In genomic region chr5:457195-457961, GRCh38 we compare ENCODE assay signal across 24 cellular contexts. TPM values are rescaled to one million over a fixed set of nuclear protein-coding genes. Genes with fewer than 3 reads are reported as not detected.
DNase-seq lines count a peak whose midpoint lies in the region; ATAC-seq and TF ChIP-seq lines count a peak whose summit lies in the region.
"Had no signal": no experiment of that assay in that cellular context is flagged by ENCODE, and none has a peak within 500 bp of the region (broad histone marks: within the 10 kb centered on the region; RNA-seq: fewer than 3 reads in every experiment).

No MANE protein-coding gene starts in this region.

- WGBS in neuronal stem cell (ENCODE audit: extremely low coverage in 2 of 2, insufficient read length in 2 of 2, insufficient replicate concordance in 1 of 2), 2 donors, result no CpG with 5 or more reads among the region's 19 CpGs
- WGBS in aorta, 2 donors, result 88 to 92% methylated on average over 19 of the region's 19 CpGs

- H3K36me3 Mint-ChIP-seq in chondrocyte (ENCODE audit: low read depth), result peaks cover 41% of the 10 kb centered on the region

- intact Hi-C loops in aorta (cut with DNase I), result no loop called here

- H4K91ac ChIP-seq in neuronal stem cell (ENCODE audit: low read depth, low read length, poor library complexity), result no peak overlapping the region

- H3K36me3 ChIP-seq in neuronal stem cell (replicated peaks in 1 of 2; ENCODE audit: control insufficient read depth in 2 of 2, insufficient read depth in 2 of 2, low read length in 2 of 2), result peaks cover 47 to 94% of the 10 kb centered on the region in 2 donors
- H3K36me3 ChIP-seq in aorta (ENCODE audit: control insufficient read depth in 1 of 2, insufficient read depth in 2 of 2, low read length in 1 of 2), result peaks cover 0 to 15% of the 10 kb centered on the region in 2 donors

- H3K4me2 ChIP-seq in neuronal stem cell (ENCODE audit: insufficient read depth, low read length, poor library complexity, severe bottlenecking), result no peak overlapping the region

- no peak overlapping the region for H2BK12ac ChIP-seq in neuronal stem cell (ENCODE audit: low read length)

- peak overlapping the region; percentile 34 for H3K9ac ChIP-seq in neuronal stem cell (ENCODE audit: low read depth, low read length, poor library complexity)

- no peak overlapping the region for H2BK5ac ChIP-seq in neuronal stem cell (ENCODE audit: low read length)

- H3K27me3 Mint-ChIP-seq in chondrocyte (ENCODE audit: low read depth), result no peaks in the 10 kb centered on the region
- H3K27me3 Mint-ChIP-seq: CD4-positive, alpha-beta memory T cell; central memory CD8-positive, alpha-beta T cell had no signal

- H3K4me1 ChIP-seq in neuronal stem cell (ENCODE audit: control insufficient read depth in 2 of 2, insufficient read depth in 1 of 2, low read depth in 1 of 2, low read length in 2 of 2), result peaks cover 0 to 7% of the 10 kb centered on the region in 2 donors
- H3K4me1 ChIP-seq in aorta (ENCODE audit: control insufficient read depth in 1 of 2, insufficient read depth in 2 of 2, low read length in 2 of 2), result no peaks in the 10 kb centered on the region
- H3K4me1 ChIP-seq: ascending aorta, lower lobe of right lung, psoas muscle had no signal

- H3K9me3 ChIP-seq in neuronal stem cell (replicated peaks in 1 of 2; ENCODE audit: control insufficient read depth in 2 of 2, insufficient read depth in 1 of 2, low read depth in 1 of 2, low read length in 2 of 2) (peaks cover 6 to 21% of the 10 kb centered on the region in 2 donors), aorta (ENCODE audit: control insufficient read depth, low read length) (no peaks in the 10 kb centered on the region)
- H3K9me3 ChIP-seq: thyroid gland had no signal

- H3K27ac ChIP-seq in neuronal stem cell (replicated peaks; ENCODE audit: low read length), result no peak overlapping the region
- H3K27ac ChIP-seq in aorta (ENCODE audit: low read depth in 1 of 2, low read length in 2 of 2), result no peak overlapping the region
- H3K27ac ChIP-seq: ascending aorta, HL-60, lower lobe of right lung, psoas muscle, thyroid gland had no signal

- H3K79me1 ChIP-seq in neuronal stem cell (ENCODE audit: low read depth, low read length), result peaks cover 11% of the 10 kb centered on the region

- ATAC-seq in aorta (ENCODE audit: low FRiP score), result no peak
- no peak for ATAC-seq in HG02798 (IDR thresholded peaks at IDR 0.05; ENCODE audit: poor library complexity, unreplicated experiment)
- ATAC-seq: lower lobe of right lung; psoas muscle; stimulated activated naive CD8-positive, alpha-beta T cell treated with anti-CD3 and anti-CD28 coated beads, Interleukin-15, Interleukin-2, amounts not matched to agents 100 U/mL and 50 U/mL, for 24 hours had no signal

- no peak overlapping the region for H4K8ac ChIP-seq in neuronal stem cell (ENCODE audit: low read depth, low read length)

- H3K4me1 Mint-ChIP-seq in chondrocyte (ENCODE audit: low read depth), result peaks cover 9% of the 10 kb centered on the region
- H3K4me1 Mint-ChIP-seq: neural crest cell had no signal

- no peak for TF ChIP-seq CTCF in chondrocyte (IDR thresholded peaks at IDR 0.05)

- peak; percentile 3 for DNase-seq in stimulated activated CD4-positive, alpha-beta T cell treated with anti-CD3 and anti-CD28 coated beads, Interleukin-4, amount 100 ng/mL, for 1 hour
- no peak for DNase-seq in stimulated activated CD4-positive, alpha-beta T cell treated with anti-CD3 and anti-CD28 coated beads, Interleukin-15, amount 100 ng/mL, for 24 hours
- DNase-seq in chondrocyte (ENCODE audit: low spot score) (peak; percentile 84), neuronal stem cell (ENCODE audit: low spot score) (no peak), aorta (peak; percentile 40 to 63), NCI-H1048 (lab: John Stamatoyannopoulos, UW) (no peak), AG08395 (ENCODE audit: low spot score) (no peak)
- DNase-seq: CD4-positive, alpha-beta memory T cell; foreskin fibroblast; H7; lower lobe of right lung; NCI-H1436 treated with DMSO at 0.1 percent for 48 hours; NCI-H526; small intestine; stimulated activated CD4-positive, alpha-beta T cell treated with anti-CD3 and anti-CD28 coated beads, Interleukin-2, amount 100 ng/mL, for 48 hours; stimulated activated naive CD8-positive, alpha-beta T cell treated with anti-CD3 and anti-CD28 coated beads, Interleukin-15, Interleukin-2, amounts not matched to agents 100 U/mL and 50 U/mL, for 24 hours; SW 1271 had no signal

- H3K9me3 Mint-ChIP-seq in chondrocyte (ENCODE audit: low read depth), result no peaks in the 10 kb centered on the region
- H3K9me3 Mint-ChIP-seq: neural crest cell had no signal

- H3K23ac ChIP-seq in neuronal stem cell (ENCODE audit: low read depth, low read length, poor library complexity), result no peak overlapping the region

- H2BK15ac ChIP-seq in neuronal stem cell (ENCODE audit: low read length), result no peak overlapping the region

- H2AK5ac ChIP-seq in neuronal stem cell (ENCODE audit: low read depth, low read length), result no peak overlapping the region

- no peak overlapping the region for H3K18ac ChIP-seq in neuronal stem cell (ENCODE audit: low read length)

- H2AFZ ChIP-seq in neuronal stem cell (ENCODE audit: low read length), result no peak overlapping the region

- no peak overlapping the region for H2BK120ac ChIP-seq in neuronal stem cell (ENCODE audit: low read depth, low read length)

- H3K4me3 ChIP-seq in neuronal stem cell (ENCODE audit: low read length in 2 of 2), result no peak overlapping the region
- no peak overlapping the region for H3K4me3 ChIP-seq in aorta (ENCODE audit: low read length in 2 of 2)
- H3K4me3 ChIP-seq: ascending aorta, lower lobe of right lung, psoas muscle, thyroid gland had no signal

- H3K4me3 Mint-ChIP-seq in chondrocyte (ENCODE audit: unreplicated experiment), result no peak overlapping the region
- H3K4me3 Mint-ChIP-seq: central memory CD8-positive, alpha-beta T cell; neural crest cell had no signal

- H3K27me3 ChIP-seq in neuronal stem cell (ENCODE audit: control insufficient read depth in 3 of 3, insufficient read depth in 3 of 3, low read depth in 1 of 3, low read length in 3 of 3) (no peaks in the 10 kb centered on the region), aorta (ENCODE audit: control insufficient read depth in 1 of 2, insufficient read depth in 2 of 2, low read length in 1 of 2) (no peaks in the 10 kb centered on the region)
- H3K27me3 ChIP-seq: ascending aorta, thyroid gland had no signal

- H3K27ac Mint-ChIP-seq in chondrocyte (ENCODE audit: unreplicated experiment), result no peak overlapping the region

- peak overlapping the region; percentile 23 for H3K14ac ChIP-seq in neuronal stem cell (ENCODE audit: low read length)

- H3K4ac ChIP-seq in neuronal stem cell (ENCODE audit: low read length), result no peak overlapping the region

RNA-seq across cellular contexts. Expression of gene EXOC3, which starts 14.4 kb away (rescaled TPM):
- total RNA-seq in chondrocyte (39.4 to 58.1 TPM (median 43.3 TPM) in 3 replicates), aorta (10 to 100 TPM; 54.6 to 65.2 TPM)
- 18.9 TPM for polyA plus RNA-seq in neuronal stem cell (2013, experiment 1 of 2)
- polyA plus RNA-seq in neuronal stem cell (2013, experiment 2 of 2), result 18.7 TPM
- 10 to 100 TPM; 31.3 to 88.9 TPM for polyA plus RNA-seq in aorta

Comparison
In these comparisons a context has a peak if more than half of its experiments do, and no peak if none do; other contexts are left out.
1. DNase-seq: peak in stimulated activated CD4-positive, alpha-beta T cell treated with anti-CD3 and anti-CD28 coated beads, Interleukin-4, amount 100 ng/mL, for 1 hour (single experiment), chondrocyte (single experiment) and aorta (2 of 2); none in stimulated activated CD4-positive, alpha-beta T cell treated with anti-CD3 and anti-CD28 coated beads, Interleukin-15, amount 100 ng/mL, for 24 hours (single experiment), neuronal stem cell (single experiment), NCI-H1048 (single experiment) and AG08395 (single experiment).